In genomic region chr11:28339488-28339887, GRCh38 we compare ENCODE assay signal across 25 cellular contexts.
"Had no signal": no experiment of that assay in that cellular context is flagged by ENCODE, and none has a peak within 500 bp of the region (broad histone marks: within the 10 kb centered on the region; RNA-seq: fewer than 3 reads in every experiment).

No MANE protein-coding gene starts in this region.

- H3K4me3 ChIP-seq: neural progenitor cell, ovary, psoas muscle, right lobe of liver, sigmoid colon, stomach, thoracic aorta, thyroid gland, tibial nerve, upper lobe of left lung, vagina had no signal

- ATAC-seq: psoas muscle; right cardiac atrium; right lobe of liver; stimulated activated effector memory CD8-positive, alpha-beta T cell treated with anti-CD3 and anti-CD28 coated beads, Interleukin-12 subunit alpha, Interleukin-12 subunit beta, amount 100 ng/mL, for 72 hours; stimulated activated naive B cell treated with anti-CD40 and anti-IgM and Interleukin-4, amounts not matched to agents 10 μg/mL and 1 μg/mL and 100 μg/mL, for 72 hours had no signal

- H3K4me1 ChIP-seq: neural progenitor cell, parathyroid adenoma, psoas muscle, right lobe of liver, thyroid gland, tibial nerve, upper lobe of left lung, vagina had no signal

- DNase-seq: occipital lobe; ovary; posterior cingulate gyrus; psoas muscle; right cardiac atrium; right lobe of liver; sigmoid colon; small intestine; stimulated activated CD4-positive, alpha-beta T cell treated with anti-CD3 and anti-CD28 coated beads, Interleukin-15, amount 100 ng/mL, for 24 hours; stimulated activated CD4-positive, alpha-beta T cell treated with anti-CD3 and anti-CD28 coated beads, Interleukin-2, amount 100 ng/mL, for 24 hours; stimulated activated CD4-positive, alpha-beta T cell treated with anti-CD3 and anti-CD28 coated beads, Interleukin-2, amount 100 ng/mL, for 48 hours; stimulated activated CD4-positive, alpha-beta T cell treated with anti-CD3 and anti-CD28 coated beads, Interleukin-4, amount 100 ng/mL, for 24 hours; stimulated activated naive B cell treated with anti-CD40 and anti-IgM and Interleukin-4, amounts not matched to agents 10 μg/mL and 1 μg/mL and 100 μg/mL, for 72 hours; stimulated activated naive CD4-positive, alpha-beta T cell treated with Interleukin-2 at 50 U/mL for 16 hours; stomach; thyroid gland; trophoblast cell; upper lobe of left lung had no signal

- H3K9me3 ChIP-seq: ovary, right lobe of liver, thyroid gland had no signal

- H3K4me2 ChIP-seq: neural progenitor cell had no signal

- H3K36me3 ChIP-seq: neural progenitor cell, ovary, right lobe of liver, sigmoid colon, stomach, thoracic aorta, thyroid gland, tibial nerve, upper lobe of left lung, vagina had no signal

- H3K27me3 ChIP-seq: neural progenitor cell, ovary, right lobe of liver, sigmoid colon, stomach, thyroid gland, tibial nerve, upper lobe of left lung, vagina had no signal

- H3K27ac ChIP-seq: neural progenitor cell, ovary, parathyroid adenoma, psoas muscle, right lobe of liver, sigmoid colon, stomach, thoracic aorta, thyroid gland, tibial nerve, upper lobe of left lung, vagina had no signal

- FAIRE-seq: small intestine, urothelium cell line had no signal

- H3K79me2 ChIP-seq: parathyroid adenoma had no signal

- H2AFZ ChIP-seq: neural progenitor cell, parathyroid adenoma had no signal

- H3K9ac ChIP-seq: neural progenitor cell, parathyroid adenoma had no signal
